18 cellular contexts compared by ENCODE assay signal in genomic region chr7:105776986-105777910, GRCh38.
DNase-seq lines count a peak whose midpoint lies in the region; ATAC-seq and TF ChIP-seq lines count a peak whose summit lies in the region.
"Had no signal": no experiment of that assay in that cellular context is flagged by ENCODE, and none has a peak within 500 bp of the region (broad histone marks: within the 10 kb centered on the region; RNA-seq: fewer than 3 reads in every experiment).

No MANE protein-coding gene starts in this region.

- POLR2A ChIA-PET in HCT116 (lab: Charles Lee), result no interaction called here

- intact Hi-C loops in HCT116 (cut with micrococcal nuclease) (loop anchor here (1.0 to 2.0 kb wide), 2 partner anchors 53 to 100 kb away; partner anchors contain the start of gene ATXN7L1), uterus (cut with DNase I; ENCODE audit: low total_unique reads) (no loop called here)

- ATAC-seq in HCT116 (peak; percentile 51), GM18858 (IDR thresholded peaks at IDR 0.05; ENCODE audit: unreplicated experiment) (no peak), HG03439 (IDR thresholded peaks at IDR 0.05; ENCODE audit: unreplicated experiment) (no peak)
- ATAC-seq: activated CD4-positive, alpha-beta T cell treated with anti-CD3 and anti-CD28 coated beads for 36 hours; left lung; naive thymus-derived CD4-positive, alpha-beta T cell; T-helper 17 cell had no signal

- peak overlapping the region in 1 of 2 experiments; percentile 37; a peak in 2 of 4 replicates for H3K4me3 ChIP-seq in HCT116 (replicated peaks in 1 of 2; ENCODE audit: low read depth in 1 of 2, low read length in 2 of 2)
- no peak overlapping the region for H3K4me3 ChIP-seq in SJCRH30
- no peak overlapping the region for H3K4me3 ChIP-seq in fibroblast of lung (replicated peaks in 1 of 4; ENCODE audit: control extremely low read depth in 1 of 4, insufficient read depth in 1 of 4, low read depth in 3 of 4, low read length in 4 of 4)
- H3K4me3 ChIP-seq in skeletal muscle tissue (ENCODE audit: low read length in 3 of 3), result no peak overlapping the region
- no peak overlapping the region for H3K4me3 ChIP-seq in uterus
- H3K4me3 ChIP-seq: colonic mucosa, left lung had no signal

- no peaks in the 10 kb centered on the region for H3K9me2 ChIP-seq in HCT116 (ENCODE audit: insufficient read depth)

- H3K9me3 ChIP-seq in HCT116 (ENCODE audit: control insufficient read depth in 1 of 2, insufficient read depth in 1 of 2, low read depth in 1 of 2, low read length in 2 of 2), result no peaks in the 10 kb centered on the region
- H3K9me3 ChIP-seq in SJCRH30 (replicated peaks), result no peaks in the 10 kb centered on the region; the same call in 1 of the 2 replicates
- H3K9me3 ChIP-seq in fibroblast of lung (ENCODE audit: control insufficient read depth, insufficient read depth, low read depth, low read length), result no peaks in the 10 kb centered on the region
- H3K9me3 ChIP-seq in skeletal muscle tissue (ENCODE audit: control insufficient read depth in 3 of 3, low read length in 3 of 3), result no peaks in the 10 kb centered on the region
- no peaks in the 10 kb centered on the region for H3K9me3 ChIP-seq in uterus
- H3K9me3 ChIP-seq: colonic mucosa, left lung had no signal

- H3K79me2 ChIP-seq in HCT116 (ENCODE audit: insufficient read depth, low read length) (no peaks in the 10 kb centered on the region), fibroblast of lung (ENCODE audit: control insufficient read depth, insufficient read depth, low read length) (no peaks in the 10 kb centered on the region)

- H3K4me2 ChIP-seq in HCT116 (ENCODE audit: low read length), result peak overlapping the region; percentile 75
- peak overlapping the region; percentile 35 for H3K4me2 ChIP-seq in fibroblast of lung (ENCODE audit: extremely low read depth, insufficient read depth, low read length)

- no peak for TF ChIP-seq POLR2A in HCT116 (IDR thresholded peaks at IDR 0.05; ENCODE audit: borderline replicate concordance, extremely low read depth, insufficient read depth, insufficient read length)
- TF ChIP-seq POLR2A in uterus (IDR thresholded peaks at IDR 0.05), result no peak

- H3K27me3 ChIP-seq in HCT116 (ENCODE audit: insufficient read depth, low read length) (no peaks in the 10 kb centered on the region), SJCRH30 (no peaks in the 10 kb centered on the region), fibroblast of lung (ENCODE audit: control insufficient read depth, insufficient read depth, low read length) (no peaks in the 10 kb centered on the region), skeletal muscle tissue (ENCODE audit: control insufficient read depth in 3 of 3, insufficient read depth in 3 of 3, low read length in 3 of 3) (no peaks in the 10 kb centered on the region), uterus (no peaks in the 10 kb centered on the region)
- H3K27me3 ChIP-seq: colonic mucosa, left lung had no signal

- H3K9ac ChIP-seq in HCT116 (ENCODE audit: low read length) (peak overlapping the region; percentile 46), fibroblast of lung (ENCODE audit: insufficient read depth, low read length) (no peak overlapping the region), skeletal muscle tissue (ENCODE audit: low read depth in 1 of 3, low read length in 3 of 3) (no peak overlapping the region)

- H3K4me1 ChIP-seq in HCT116 (ENCODE audit: control insufficient read depth in 1 of 2, insufficient read depth in 2 of 2, low read length in 2 of 2), result peaks cover 29 to 66% of the 10 kb centered on the region in 2 experiments
- H3K4me1 ChIP-seq in SJCRH30, result peaks cover 27% of the 10 kb centered on the region
- peaks cover 30% of the 10 kb centered on the region for H3K4me1 ChIP-seq in fibroblast of lung (ENCODE audit: control insufficient read depth, extremely low read depth, insufficient read depth, low read length)
- peaks cover 23 to 27% (median 26%) of the 10 kb centered on the region in 3 donors for H3K4me1 ChIP-seq in skeletal muscle tissue (ENCODE audit: control insufficient read depth in 3 of 3, insufficient read depth in 3 of 3, low read length in 3 of 3)
- no peaks in the 10 kb centered on the region for H3K4me1 ChIP-seq in uterus
- H3K4me1 ChIP-seq: colonic mucosa, left lung had no signal

- no peak for TF ChIP-seq RAD21 in HCT116 (IDR thresholded peaks at IDR 0.05; ENCODE audit: low read depth)

- H4K20me1 ChIP-seq in HCT116 (ENCODE audit: insufficient read depth), result no peaks in the 10 kb centered on the region
- no peaks in the 10 kb centered on the region for H4K20me1 ChIP-seq in fibroblast of lung (ENCODE audit: control insufficient read depth, extremely low read depth, insufficient read depth, low read length)

- H3K36me3 ChIP-seq in HCT116 (ENCODE audit: control insufficient read depth in 1 of 2, insufficient read depth in 2 of 2, low read length in 2 of 2), result no peaks in the 10 kb centered on the region
- H3K36me3 ChIP-seq in SJCRH30, result no peaks in the 10 kb centered on the region; the same call in 1 of the 2 replicates
- no peaks in the 10 kb centered on the region for H3K36me3 ChIP-seq in fibroblast of lung (ENCODE audit: control insufficient read depth, insufficient read depth, low read length)
- no peaks in the 10 kb centered on the region for H3K36me3 ChIP-seq in skeletal muscle tissue (ENCODE audit: control insufficient read depth in 3 of 3, insufficient read depth in 3 of 3, low read length in 3 of 3)
- no peaks in the 10 kb centered on the region for H3K36me3 ChIP-seq in uterus
- H3K36me3 ChIP-seq: colonic mucosa, left lung had no signal

- TF ChIP-seq CTCF in HCT116 (IDR thresholded peaks at IDR 0.05 in 2 of 3, conservative IDR thresholded peaks at IDR 0.05 in 1 of 3; ENCODE audit: borderline replicate concordance in 1 of 3, insufficient read depth in 1 of 3, low read depth in 2 of 3, low read length in 2 of 3), result no peak
- TF ChIP-seq CTCF in fibroblast of lung (conservative IDR thresholded peaks at IDR 0.05 in 1 of 2, IDR thresholded peaks at IDR 0.05 in 1 of 2; ENCODE audit: low read depth in 1 of 2, low read length in 2 of 2), result no peak
- TF ChIP-seq CTCF in uterus (IDR thresholded peaks at IDR 0.05), result no peak

- CTCF ChIA-PET in HCT116 (lab: Charles Lee), result interaction anchor here (1.1 to 2.6 kb wide), 2 partner anchors 10 to 12 kb away, joined by 3 to 16 read pairs; no protein-coding TSS in a partner anchor

- DNase-seq in HCT116 (ENCODE audit: low read depth, low spot score) (peak; percentile 67), SJCRH30 (no peak), fibroblast of lung (ENCODE audit: low read depth in 2 of 2) (peak; percentile 35 to 73), uterus (no peak)
- DNase-seq: activated CD4-positive, alpha-beta T cell treated with anti-CD3 and anti-CD28 coated beads for 36 hours; colonic mucosa; GF-D8; KG1; left lung; naive thymus-derived CD4-positive, alpha-beta T cell; NCI-H1436; NCI-H526; retina; stimulated activated CD4-positive, alpha-beta T cell treated with anti-CD3 and anti-CD28 coated beads, Interleukin-4, amount 100 ng/mL, for 4 hours; T-helper 17 cell had no signal

- H3K27ac ChIP-seq in HCT116 (ENCODE audit: low read depth, low read length), result peak overlapping the region; percentile 51; the same call in 1 of the 2 replicates
- peak overlapping the region; percentile 94; the same call in 1 of the 2 replicates for H3K27ac ChIP-seq in SJCRH30
- peak overlapping the region; percentile 71 for H3K27ac ChIP-seq in fibroblast of lung (ENCODE audit: insufficient read depth, low read length)
- peak overlapping the region; percentile 74 for H3K27ac ChIP-seq in skeletal muscle tissue (ENCODE audit: low read depth, low read length)
- H3K27ac ChIP-seq in uterus, result no peak overlapping the region
- H3K27ac ChIP-seq: colonic mucosa, left lung had no signal

- H2AFZ ChIP-seq in HCT116 (ENCODE audit: low read depth, low read length, poor library complexity, severe bottlenecking) (no peak overlapping the region), fibroblast of lung (ENCODE audit: low read length) (no peak overlapping the region)

- BruUV-seq in HCT116 (replicated peaks; lab: Mats Ljungman, UMichigan), result no TSS peak

- RAD21 ChIA-PET in HCT116 (lab: Charles Lee; ENCODE audit: low non-redundant PET in 1 of 2, low total read pairs in 2 of 2, uncharacterized antibody in 2 of 2, unreplicated experiment in 2 of 2), result no interaction called here

TF ChIP-seq in HCT116, 20 proteins besides CTCF, POLR2A, EP300 and RAD21 (continues in another document):
- TF ChIP-seq EZH2phosphoT487 (IDR thresholded peaks at IDR 0.05; ENCODE audit: borderline replicate concordance) (no peak), JUND (IDR thresholded peaks at IDR 0.05) (peak; percentile 75), EZH2 (IDR thresholded peaks at IDR 0.05) (no peak), SRF (IDR thresholded peaks at IDR 0.05; ENCODE audit: low read depth) (0 out of 2 replicates have a peak, but pooled peaks have one; percentile 34), POLR2AphosphoS5 (IDR thresholded peaks at IDR 0.05; ENCODE audit: low read depth, low read length) (0 out of 2 replicates have a peak, but pooled peaks have one; percentile 22), ZBTB33 (IDR thresholded peaks at IDR 0.05; ENCODE audit: extremely low read depth, insufficient replicate concordance, low read length) (no peak), EGR1 (IDR thresholded peaks at IDR 0.05; ENCODE audit: low read depth) (no peak), ZNF274 (IDR thresholded peaks at IDR 0.05; ENCODE audit: low read depth, low read length) (no peak), ELF1 (IDR thresholded peaks at IDR 0.05; ENCODE audit: borderline replicate concordance, low read depth) (no peak), ZFX (IDR thresholded peaks at IDR 0.05) (no peak)

Comparison
In these comparisons a context has a peak if more than half of its experiments do, and no peak if none do; other contexts are left out.
1. DNase-seq: peak in HCT116 (single experiment) and fibroblast of lung (2 of 2); none in SJCRH30 (0 of 2) and uterus (0 of 2).
2. H3K27ac ChIP-seq: peak in HCT116 (single experiment), SJCRH30 (single experiment), fibroblast of lung (single experiment) and skeletal muscle tissue (single experiment); none in uterus (0 of 2).